In genomic region chr4:71210831-71211230, GRCh38 we compare ENCODE assay signal across 27 cellular contexts.
"Had no signal": no experiment of that assay in that cellular context is flagged by ENCODE, and none has a peak within 500 bp of the region (broad histone marks: within the 10 kb centered on the region; RNA-seq: fewer than 3 reads in every experiment).

No MANE protein-coding gene starts in this region.

- H3K27ac ChIP-seq: breast epithelium, Peyer's patch, SJSA1 had no signal

- H3K27me3 ChIP-seq: breast epithelium, Peyer's patch had no signal

- DNase-seq: activated CD4-positive, alpha-beta T cell treated with anti-CD3 and anti-CD28 coated beads, Interleukin-2, amount 10 ng/mL, durations not matched to agents 24 days and 14 days; activated CD4-positive, alpha-beta T cell treated with anti-CD3 and anti-CD28 coated beads, Interleukin-2, amount 50 U/mL, for 48 hours; activated CD4-positive, CD25-positive, alpha-beta regulatory T cell treated with anti-CD3 and anti-CD28 coated beads, Interleukin-2, amount 50 U/mL, for 72 hours; activated CD8-positive, alpha-beta memory T cell treated with anti-CD3 and anti-CD28 coated beads, Interleukin-2, amount 10 ng/mL, durations not matched to agents 7 days and 5 days; activated gamma-delta T cell; activated naive CD4-positive, alpha-beta T cell treated with anti-CD3 and anti-CD28 coated beads for 36 hours; activated T-cell treated with anti-CD3 and anti-CD28 coated beads, Interleukin-2, amount 50 U/mL, for 48 hours; central memory CD4-positive, alpha-beta T cell; Karpas-422; MM.1S; NCI-H1105; NCI-H1436; NCI-H1694 treated with DMSO at 0.1 percent for 48 hours; NCI-H2029 treated with DMSO at 0.1 percent for 48 hours; NCI-H510A treated with DMSO at 0.1 percent for 48 hours; NCI-H69; NK-92 treated with Interleukin-12 subunit alpha and Interleukin-12 subunit beta, amount 100 ng/mL, for 24 hours; OCI-M1; Peyer's patch; SHP77; SW 1271; T-helper 9 cell had no signal

- ATAC-seq: activated CD8-positive, alpha-beta memory T cell treated with anti-CD3 and anti-CD28 coated beads, Interleukin-2, amount 10 ng/mL, durations not matched to agents 7 days and 5 days; activated T-helper 17 cell treated with anti-CD3 and anti-CD28 coated beads, Interleukin-2, amount 50 U/mL, for 72 hours; SK-N-SH treated with all-trans-retinoic acid at 6 μM for 48 hours; WTC11 had no signal

- H3K4me3 ChIP-seq: breast epithelium, Peyer's patch, SJSA1 had no signal

- H3K36me3 ChIP-seq: breast epithelium, Peyer's patch, SJSA1 had no signal

- H3K4me1 ChIP-seq: breast epithelium, SJSA1 had no signal

- H3K9me3 ChIP-seq: breast epithelium, Peyer's patch, SJSA1 had no signal
